Comparison of ENCODE assay signal across 31 cellular contexts in the genomic region with DNA sequence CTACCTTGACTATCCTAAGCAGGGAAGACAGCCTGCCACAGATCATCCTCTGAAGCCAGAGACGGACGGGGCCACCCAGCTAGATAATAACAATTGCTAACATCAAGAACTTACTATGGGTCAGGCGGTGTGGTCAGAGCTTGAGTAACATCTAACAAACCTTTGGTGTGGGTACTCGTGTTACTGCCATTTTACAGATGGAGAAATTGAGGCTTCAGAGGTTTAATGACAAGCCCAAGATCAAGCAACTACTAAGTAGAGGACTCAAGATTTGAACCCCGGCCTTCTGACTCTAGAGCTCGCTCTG. TPM values are rescaled to one million over a fixed set of nuclear protein-coding genes. Genes with fewer than 3 reads are reported as not detected.
DNase-seq lines count a peak whose midpoint lies in the region; ATAC-seq and TF ChIP-seq lines count a peak whose summit lies in the region.
"Had no signal": no experiment of that assay in that cellular context is flagged by ENCODE, and none has a peak within 500 bp of the region (broad histone marks: within the 10 kb centered on the region; RNA-seq: fewer than 3 reads in every experiment).

No MANE protein-coding gene starts in this region.

- POLR2A ChIA-PET in PC-9 (lab: Charles Lee; ENCODE audit: unreplicated experiment) (interaction anchor here (0.6 to 0.7 kb wide), 2 partner anchors 100 to 298 kb away, joined by 3 to 17 read pairs; no protein-coding TSS in a partner anchor), T-cell (lab: Charles Lee) (no interaction called here)

- H3K18ac ChIP-seq in trophoblast cell (ENCODE audit: low read length) = no peak overlapping the region

- H3K4ac ChIP-seq in trophoblast cell (ENCODE audit: low read depth, low read length) = no peak overlapping the region

- H3K36me3 ChIP-seq in PC-9 (ENCODE audit: low read depth) (no peaks in the 10 kb centered on the region), esophagus squamous epithelium (no peaks in the 10 kb centered on the region), trophoblast cell (ENCODE audit: control insufficient read depth in 1 of 2, insufficient read depth in 2 of 2, low read length in 2 of 2) (no peaks in the 10 kb centered on the region)
- H3K36me3 ChIP-seq: gastroesophageal sphincter, HAP-1, ovary, transverse colon had no signal

- H4K8ac ChIP-seq in trophoblast cell (ENCODE audit: low read depth, low read length) = no peak overlapping the region

- H3K4me1 Mint-ChIP-seq in Calu3 (ENCODE audit: low read depth, unreplicated experiment) = peaks cover 68% of the 10 kb centered on the region
- peaks cover 0 to 2% (median 0%) of the 10 kb centered on the region in 3 donors for H3K4me1 Mint-ChIP-seq in T-cell
- H3K4me1 Mint-ChIP-seq: activated naive CD4-positive, alpha-beta T cell treated with anti-CD3 and anti-CD28 coated beads, Interleukin-2, amount 50 U/mL, for 24 hours; central memory CD8-positive, alpha-beta T cell had no signal

- H3K27me3 Mint-ChIP-seq in Calu3 (ENCODE audit: unreplicated experiment) (no peaks in the 10 kb centered on the region), T-cell (peaks cover 0 to 5% of the 10 kb centered on the region in 2 donors)
- H3K27me3 Mint-ChIP-seq: activated naive CD4-positive, alpha-beta T cell treated with anti-CD3 and anti-CD28 coated beads, Interleukin-2, amount 50 U/mL, for 24 hours had no signal

- no TSS peak for BruUV-seq in Calu3 (replicated peaks; lab: Mats Ljungman, UMichigan)
- no TSS peak for BruUV-seq in PC-9 (replicated peaks; lab: Mats Ljungman, UMichigan)

- H2AFZ ChIP-seq in PC-9 = no peak overlapping the region
- no peak overlapping the region for H2AFZ ChIP-seq in trophoblast cell (ENCODE audit: insufficient read depth, low read length, poor library complexity)

- no peak overlapping the region for H3K9ac ChIP-seq in trophoblast cell (ENCODE audit: low read length)

- TF ChIP-seq CTCF in Calu3 (IDR thresholded peaks at IDR 0.05; ENCODE audit: unreplicated experiment) (no peak), PC-9 (conservative IDR thresholded peaks at IDR 0.05) (no peak), esophagus squamous epithelium (IDR thresholded peaks at IDR 0.05) (no peak)

- H3K4me3 Mint-ChIP-seq in Calu3 (ENCODE audit: low read depth, unreplicated experiment) (no peak overlapping the region), T-cell (no peak overlapping the region)
- H3K4me3 Mint-ChIP-seq: activated CD8-positive, alpha-beta T cell treated with anti-CD3 and anti-CD28 coated beads, Interleukin-2, amount 10 ng/mL, durations not matched to agents 7 days and 5 days; activated naive CD4-positive, alpha-beta T cell treated with anti-CD3 and anti-CD28 coated beads, Interleukin-2, amount 50 U/mL, for 24 hours; central memory CD8-positive, alpha-beta T cell; nephron had no signal

- H3K27ac ChIP-seq in PC-9 (peak overlapping the region; percentile 81), esophagus squamous epithelium (peak overlapping the region in 3 of 4 donors; percentile 60 to 75 (median 66)), trophoblast cell (ENCODE audit: low read depth, low read length) (peak overlapping the region; percentile 48)
- H3K27ac ChIP-seq: C4-2B, ovary had no signal

- no peak overlapping the region for H2BK5ac ChIP-seq in trophoblast cell (ENCODE audit: low read depth, low read length, poor library complexity)

- H3K9me3 ChIP-seq in PC-9 (ENCODE audit: insufficient read depth, low read depth) (no peaks in the 10 kb centered on the region), esophagus squamous epithelium (no peaks in the 10 kb centered on the region), trophoblast cell (ENCODE audit: insufficient read depth, low read depth, low read length) (no peaks in the 10 kb centered on the region)
- H3K9me3 ChIP-seq: Caco-2, gastroesophageal sphincter, HAP-1, ovary, transverse colon had no signal

- H2BK120ac ChIP-seq in trophoblast cell (ENCODE audit: insufficient read depth, low read length, poor library complexity) = peak overlapping the region; percentile 10

- H3K4me3 ChIP-seq in PC-9 = no peak overlapping the region
- H3K4me3 ChIP-seq in esophagus squamous epithelium = no peak overlapping the region
- H3K4me3 ChIP-seq in trophoblast cell (ENCODE audit: low read depth, low read length) = no peak overlapping the region
- H3K4me3 ChIP-seq: gastroesophageal sphincter, HAP-1, ovary, transverse colon had no signal

- H3K9me3 Mint-ChIP-seq in Calu3 (ENCODE audit: low read depth, unreplicated experiment) = peaks cover 6% of the 10 kb centered on the region
- no peaks in the 10 kb centered on the region for H3K9me3 Mint-ChIP-seq in T-cell
- H3K9me3 Mint-ChIP-seq: activated naive CD4-positive, alpha-beta T cell treated with anti-CD3 and anti-CD28 coated beads, Interleukin-2, amount 50 U/mL, for 24 hours; activated T-helper 2 cell treated with anti-CD3 and anti-CD28 coated beads, Interferon-gamma antibody, Interleukin-2, Interleukin-4, amounts not matched to agents 10 μg/mL and 5 μg/mL and 100 μg/mL, durations not matched to agents 14 hours and 24 hours and 36 hours; central memory CD8-positive, alpha-beta T cell; nephron had no signal

- no peaks in the 10 kb centered on the region for H3K9me2 ChIP-seq in PC-9 (ENCODE audit: insufficient read depth)

- TF ChIP-seq POLR2A in esophagus squamous epithelium (IDR thresholded peaks at IDR 0.05) = no peak

- H4K12ac ChIP-seq in trophoblast cell (ENCODE audit: low read depth, low read length) = no peak overlapping the region

- ATAC-seq in T-cell (replicated peaks in 1 of 4) = no peak
- ATAC-seq: activated CD4-positive, CD25-positive, alpha-beta regulatory T cell treated with anti-CD3 and anti-CD28 coated beads, Interleukin-2, amount 50 U/mL, for 24 hours; activated CD8-positive, alpha-beta T cell treated with anti-CD3 and anti-CD28 coated beads, Interleukin-2, amount 10 ng/mL, durations not matched to agents 7 days and 5 days had no signal

- WGBS in esophagus squamous epithelium, 2 donors = 90 to 95% methylated on average over 2 to 6 of the region's 6 CpGs
- no CpG with 5 or more reads among the region's 6 CpGs for WGBS in trophoblast cell (ENCODE audit: extremely low coverage, insufficient coverage, insufficient read length)

- peaks cover 56% of the 10 kb centered on the region for H3F3A ChIP-seq in PC-9 (ENCODE audit: insufficient read depth, low read depth)

- H3K36me3 Mint-ChIP-seq in Calu3 (ENCODE audit: insufficient read depth, unreplicated experiment) (peaks cover 3% of the 10 kb centered on the region), T-cell (no peaks in the 10 kb centered on the region)
- H3K36me3 Mint-ChIP-seq: activated naive CD4-positive, alpha-beta T cell treated with anti-CD3 and anti-CD28 coated beads, Interleukin-2, amount 50 U/mL, for 24 hours had no signal

- intact Hi-C loops in Calu3 (cut with micrococcal nuclease; ENCODE audit: unreplicated experiment) (no loop called here), PC-9 (cut with micrococcal nuclease; ENCODE audit: unreplicated experiment) (no loop called here), esophagus squamous epithelium (cut with DNase I) (no loop called here)

- H4K20me1 ChIP-seq in PC-9 (ENCODE audit: insufficient read depth) = no peaks in the 10 kb centered on the region

- H3K27me3 ChIP-seq in PC-9 (ENCODE audit: insufficient read depth, low read depth) = no peaks in the 10 kb centered on the region
- H3K27me3 ChIP-seq in esophagus squamous epithelium = no peaks in the 10 kb centered on the region
- no peaks in the 10 kb centered on the region for H3K27me3 ChIP-seq in trophoblast cell (ENCODE audit: insufficient read depth, low read length)
- H3K27me3 ChIP-seq: gastroesophageal sphincter, ovary, transverse colon had no signal

- no peak overlapping the region for H3K14ac ChIP-seq in trophoblast cell (ENCODE audit: low read length)

- peaks cover 70% of the 10 kb centered on the region for H3K4me1 ChIP-seq in PC-9 (replicated peaks; ENCODE audit: insufficient read depth)
- H3K4me1 ChIP-seq in esophagus squamous epithelium = peaks cover 16 to 59% (median 27%) of the 10 kb centered on the region in 3 donors
- H3K4me1 ChIP-seq in trophoblast cell (ENCODE audit: control insufficient read depth in 1 of 2, insufficient read depth in 2 of 2, low read length in 2 of 2) = peaks cover 28 to 43% of the 10 kb centered on the region in 2 experiments
- H3K4me1 ChIP-seq: transverse colon had no signal

- H3K23ac ChIP-seq in trophoblast cell (ENCODE audit: low read length) = no peak overlapping the region

- H2AK5ac ChIP-seq in trophoblast cell (ENCODE audit: low read length) = peak overlapping the region; percentile 12

- H3K27ac Mint-ChIP-seq in Calu3 (ENCODE audit: unreplicated experiment) (peak overlapping the region; percentile 36), T-cell (no peak overlapping the region)
- H3K27ac Mint-ChIP-seq: activated CD8-positive, alpha-beta T cell treated with anti-CD3 and anti-CD28 coated beads, Interleukin-2, amount 10 ng/mL, durations not matched to agents 7 days and 5 days; activated naive CD4-positive, alpha-beta T cell treated with anti-CD3 and anti-CD28 coated beads, Interleukin-2, amount 50 U/mL, for 24 hours; activated T-helper 2 cell treated with anti-CD3 and anti-CD28 coated beads, Interferon-gamma antibody, Interleukin-2, Interleukin-4, amounts not matched to agents 10 μg/mL and 5 μg/mL and 100 μg/mL, durations not matched to agents 14 hours and 24 hours and 36 hours had no signal

- H3K79me2 ChIP-seq in PC-9 (ENCODE audit: low read depth) (no peaks in the 10 kb centered on the region), trophoblast cell (ENCODE audit: control insufficient read depth, insufficient read depth, low read length, poor library complexity) (no peaks in the 10 kb centered on the region)

- peak overlapping the region; percentile 75 for H4K91ac ChIP-seq in trophoblast cell (ENCODE audit: low read depth, low read length)

- peaks cover 15% of the 10 kb centered on the region for H3K79me1 ChIP-seq in trophoblast cell (ENCODE audit: low read length)

- peak overlapping the region; percentile 29 for H2BK12ac ChIP-seq in trophoblast cell (ENCODE audit: low read length)

- no peak for DNase-seq in Calu3
- no peak for DNase-seq in PC-9
- DNase-seq in esophagus squamous epithelium (lab: John Stamatoyannopoulos, UW) = no peak
- DNase-seq in trophoblast cell = peak in 1 of 2 donors; percentile 28
- no peak for DNase-seq in T-cell
- DNase-seq in stimulated activated CD4-positive, alpha-beta T cell treated with anti-CD3 and anti-CD28 coated beads, Interleukin-4, amount 100 ng/mL, for 1 hour = no peak
- no peak for DNase-seq in hypothalamus (lab: John Stamatoyannopoulos, UW)
- DNase-seq in activated CD4-positive, CD25-positive, alpha-beta regulatory T cell treated with anti-CD3 and anti-CD28 coated beads, Interleukin-2, amount 50 U/mL, for 72 hours = no peak
- DNase-seq: activated CD8-positive, alpha-beta T cell treated with anti-CD3 and anti-CD28 coated beads, Interleukin-2, amount 10 ng/mL, durations not matched to agents 7 days and 5 days; Caco-2; dermis blood vessel endothelial cell; DND-41; KG1; NCI-H146; OCI-M1; SHP77; stimulated activated CD4-positive, alpha-beta T cell treated with anti-CD3 and anti-CD28 coated beads, Interleukin-2, amount 100 ng/mL, for 24 hours had no signal

- CTCF ChIA-PET in Calu3 (lab: Charles Lee) = interaction anchor here (2.2 kb wide), 1 partner anchor 16 kb away, joined by 7 read pairs; the partner anchor contains the start of gene ARSI
- CTCF ChIA-PET in PC-9 (lab: Charles Lee) = no interaction called here
- CTCF ChIA-PET in T-cell (lab: Charles Lee) = interaction anchor here in 1 of 2 donors (0.7 kb wide), 2 partner anchors 125 to 156 kb away, joined by 3 read pairs; no protein-coding TSS in a partner anchor

- H3K4me2 ChIP-seq in PC-9 (peak overlapping the region; percentile 68), trophoblast cell (ENCODE audit: low read length) (no peak overlapping the region)

RNA-seq across cellular contexts. Expression of gene ARSI, which starts 16.7 kb away (rescaled TPM):
- total RNA-seq in Calu3 (2022) (0.71 and 0.93 TPM in 2 replicates), PC-9 (2021) (2.6 and 3.2 TPM in 2 replicates), esophagus squamous epithelium (1 to 10 TPM; 2.1 to 7.2 (median 5.1) TPM), T-cell (under 1 TPM in 1 of 5 donors, not detected in 4; 0.09 TPM)
- 5.1 and 5.3 TPM in 2 replicates for polyA plus RNA-seq in trophoblast cell (2013)
- total RNA-seq: activated CD8-positive, alpha-beta T cell treated with anti-CD3 and anti-CD28 coated beads, Interleukin-2, amount 10 ng/mL, durations not matched to agents 7 days and 5 days; activated T-helper 2 cell treated with anti-CD3 and anti-CD28 coated beads, Interferon-gamma antibody, Interleukin-2, Interleukin-4, amounts not matched to agents 10 μg/mL and 5 μg/mL and 100 μg/mL, durations not matched to agents 14 hours and 24 hours and 36 hours had no signal
- polyA plus RNA-seq: aorta had no signal

RNA-seq across cellular contexts. Expression of gene CAMK2A, which starts 29.9 kb away (rescaled TPM):
- total RNA-seq in Calu3 (2022) (not detected in 2 replicates), PC-9 (2021) (0.13 and 0.65 TPM in 2 replicates), esophagus squamous epithelium (under 1 TPM in 1 of 4 donors, not detected in 3; 0.04 TPM), T-cell (not detected)
- 0.21 and 0.40 TPM in 2 replicates for polyA plus RNA-seq in trophoblast cell (2013)
- total RNA-seq: activated CD8-positive, alpha-beta T cell treated with anti-CD3 and anti-CD28 coated beads, Interleukin-2, amount 10 ng/mL, durations not matched to agents 7 days and 5 days; activated T-helper 2 cell treated with anti-CD3 and anti-CD28 coated beads, Interferon-gamma antibody, Interleukin-2, Interleukin-4, amounts not matched to agents 10 μg/mL and 5 μg/mL and 100 μg/mL, durations not matched to agents 14 hours and 24 hours and 36 hours; Caco-2; dermis blood vessel endothelial cell; HT1080; NCI-H460 had no signal
- polyA plus RNA-seq: liver had no signal

RNA-seq across cellular contexts. Expression of gene TCOF1, which starts 38.1 kb away (rescaled TPM):
- 96.1 and 106 TPM in 2 replicates for total RNA-seq in Calu3 (2022)
- total RNA-seq in PC-9 (2021) = 68.4 and 75.3 TPM in 2 replicates
- total RNA-seq in esophagus squamous epithelium = 10 to 100 TPM; 18.2 to 41.4 (median 24.8) TPM
- 38.5 and 40.8 TPM in 2 replicates for polyA plus RNA-seq in trophoblast cell (2013)
- 10 to 100 TPM; 50.4 to 67.8 (median 58.4) TPM for total RNA-seq in T-cell
